1 cellular context compared by ENCODE assay signal in genomic region chr17:35529326-35529725, GRCh38.
TF ChIP-seq lines count a peak whose summit lies in the region.

No MANE protein-coding gene starts in this region.

TF ChIP-seq in K562, 482 proteins besides CTCF, POLR2A, EP300 and RAD21:
- TF ChIP-seq ZNF146 (CRISPR knock-in tag; IDR thresholded peaks at IDR 0.05; ENCODE audit: unreplicated experiment) = peak; percentile 54
